Comparison of ENCODE assay signal across 28 cellular contexts in genomic region chr17:38620551-38621277, GRCh38. TPM values are rescaled to one million over a fixed set of nuclear protein-coding genes. Genes with fewer than 3 reads are reported as not detected.
A peak's percentile ranks its signal among the peaks of the same experiment; 100 is the strongest.
DNase-seq lines count a peak whose midpoint lies in the region; ATAC-seq, FAIRE-seq and TF ChIP-seq lines count a peak whose summit lies in the region.
"Had no signal": no experiment of that assay in that cellular context is flagged by ENCODE, and none has a peak within 500 bp of the region (broad histone marks: within the 10 kb centered on the region; RNA-seq: fewer than 3 reads in every experiment).

No MANE protein-coding gene starts in this region.

- H4K20me1 ChIP-seq in GM23338 (replicated peaks; ENCODE audit: insufficient read depth), result no peaks in the 10 kb centered on the region
- H4K20me1 ChIP-seq: BLaER1 had no signal

- no peaks in the 10 kb centered on the region for H3K9me2 ChIP-seq in GM23338 (ENCODE audit: insufficient read depth)
- H3K9me2 ChIP-seq: SK-N-SH had no signal

- H3K27me3 Mint-ChIP-seq in GM23338 (ENCODE audit: insufficient read depth, low read depth, poor library complexity), result peaks cover 14% of the 10 kb centered on the region

- 77% methylated on average over 12 of the region's 12 CpGs for WGBS in suprapubic skin

- no peak for TF ChIP-seq POLR2A in suprapubic skin (IDR thresholded peaks at IDR 0.05)

- H3K9ac ChIP-seq in kidney (ENCODE audit: low read length in 2 of 2), result no peak overlapping the region
- H3K9ac ChIP-seq: BLaER1, SK-N-SH had no signal

- no peak overlapping the region; the same call in 1 of the 2 replicates for H3K4me2 ChIP-seq in GM23338
- H3K4me2 ChIP-seq: BLaER1, PC-9, SK-N-SH had no signal

- no peak overlapping the region for H3K27ac ChIP-seq in GM23338 (ENCODE audit: low read depth)
- no peak overlapping the region for H3K27ac ChIP-seq in kidney (ENCODE audit: low read depth in 2 of 2, low read length in 2 of 2)
- H3K27ac ChIP-seq in suprapubic skin, result no peak overlapping the region
- H3K27ac ChIP-seq: BLaER1, PC-9, RWPE1 had no signal

- H3K27ac Mint-ChIP-seq in GM23338, result no peak overlapping the region
- H3K27ac Mint-ChIP-seq: CD4-positive, alpha-beta T cell had no signal

- H3K36me3 Mint-ChIP-seq in GM23338 (ENCODE audit: low read depth), result no peaks in the 10 kb centered on the region

- no peak for ATAC-seq in GM23338

- no peaks in the 10 kb centered on the region for H3K79me2 ChIP-seq in GM23338 (replicated peaks; ENCODE audit: insufficient read depth)

- H3K4me3 ChIP-seq in GM23338 (no peak overlapping the region), kidney (ENCODE audit: low read length in 2 of 2) (no peak overlapping the region), suprapubic skin (no peak overlapping the region)
- H3K4me3 ChIP-seq: BLaER1, PC-9 had no signal

- no peak overlapping the region; the same call in 2 of the 3 replicates for H3K4me3 Mint-ChIP-seq in GM23338
- H3K4me3 Mint-ChIP-seq: CD4-positive, alpha-beta T cell had no signal

- DNase-seq in D341Med (ENCODE audit: low spot score), result peak; percentile 20
- DNase-seq in GM23338 (ENCODE audit: low spot score), result no peak
- peak; percentile 31 for DNase-seq in kidney
- peak; percentile 32 to 35 for DNase-seq in suprapubic skin (ENCODE audit: low spot score in 2 of 2)
- no peak for DNase-seq in activated CD4-positive, alpha-beta T cell treated with anti-CD3 and anti-CD28 coated beads, Interleukin-2, amount 50 U/mL, for 1 hour
- DNase-seq in stimulated activated CD4-positive, alpha-beta T cell treated with anti-CD3 and anti-CD28 coated beads, Interleukin-4, amount 100 ng/mL, for 4 hours, result no peak
- DNase-seq in RCC 7860 (ENCODE audit: low spot score), result no peak
- DNase-seq: COR-L47, DMS 273 treated with DMSO at 0.1 percent for 48 hours, DMS79 treated with DMSO at 0.1 percent for 48 hours, GOT3, MM.1S, NCI-H1092, NCI-H1436, NCI-H187 treated with DMSO at 0.1 percent for 48 hours, NCI-H2107, NCI-H2227 treated with DMSO at 0.1 percent for 48 hours, NCI-H510A treated with DMSO at 0.1 percent for 48 hours, NCI-H748 treated with DMSO at 0.1 percent for 48 hours, PC-9, SHP77 treated with DMSO at 0.1 percent for 48 hours, SK-N-SH had no signal

- H3K4me1 ChIP-seq in GM23338 (ENCODE audit: insufficient read depth), result peaks cover 10% of the 10 kb centered on the region; the same call in 1 of the 2 replicates
- H3K4me1 ChIP-seq in kidney (ENCODE audit: control insufficient read depth in 1 of 2, insufficient read depth in 1 of 2, low read depth in 1 of 2, low read length in 2 of 2), result no peaks in the 10 kb centered on the region
- no peaks in the 10 kb centered on the region for H3K4me1 ChIP-seq in suprapubic skin

- H3K27me3 ChIP-seq in GM23338 (ENCODE audit: insufficient read depth) (no peaks in the 10 kb centered on the region), suprapubic skin (peaks cover 28% of the 10 kb centered on the region)
- H3K27me3 ChIP-seq: BLaER1 had no signal

- H3K4me1 Mint-ChIP-seq in GM23338, result peaks cover 28% of the 10 kb centered on the region

- H3K9me3 ChIP-seq in kidney (ENCODE audit: control insufficient read depth in 1 of 2, low read length in 2 of 2), result no peaks in the 10 kb centered on the region
- H3K9me3 ChIP-seq in suprapubic skin, result no peaks in the 10 kb centered on the region
- H3K9me3 ChIP-seq: SK-N-SH had no signal

- no peaks in the 10 kb centered on the region for H3F3A ChIP-seq in GM23338 (replicated peaks; ENCODE audit: low read depth)

- intact Hi-C loops in kidney (cut with DNase I), result no loop called here

- H3K36me3 ChIP-seq in GM23338 (ENCODE audit: insufficient read depth) (no peaks in the 10 kb centered on the region), kidney (ENCODE audit: control insufficient read depth in 1 of 2, insufficient read depth in 2 of 2, low read length in 2 of 2) (no peaks in the 10 kb centered on the region), suprapubic skin (no peaks in the 10 kb centered on the region)
- H3K36me3 ChIP-seq: BLaER1 had no signal

- FAIRE-seq in kidney (lab: Jason Lieb, UNC), result no peak
- no peak for FAIRE-seq in RCC 7860 (lab: Jason Lieb, UNC)
- FAIRE-seq: GM12892, GM18507 had no signal

- H3K9me3 Mint-ChIP-seq in GM23338, result no peaks in the 10 kb centered on the region; the same call in 2 of the 3 replicates
- H3K9me3 Mint-ChIP-seq: CD4-positive, alpha-beta T cell had no signal

- H2AFZ ChIP-seq in GM23338, result 0 out of 2 replicates have a peak overlapping the region, but pooled peaks have one; percentile 59
- H2AFZ ChIP-seq: PC-9 had no signal

- no peak for TF ChIP-seq EP300 in suprapubic skin (IDR thresholded peaks at IDR 0.05)

- TF ChIP-seq CTCF in GM23338 (conservative IDR thresholded peaks at IDR 0.05; ENCODE audit: low read depth in 2 of 2) (no peak), kidney (IDR thresholded peaks at IDR 0.05; ENCODE audit: borderline replicate concordance, extremely low read depth, insufficient read depth) (no peak), suprapubic skin (IDR thresholded peaks at IDR 0.05) (no peak)

TF ChIP-seq in GM23338, 12 proteins besides CTCF, POLR2A, EP300 and RAD21:
- no peak for TF ChIP-seq POLR2AphosphoS5 (IDR thresholded peaks at IDR 0.05; ENCODE audit: low read depth)
- no peak for TF ChIP-seq ZNF114 (CRISPR knock-in tag; IDR thresholded peaks at IDR 0.05)

RNA-seq across cellular contexts. Expression of gene SRCIN1, which starts 15.0 kb away (rescaled TPM):
- total RNA-seq in GM23338 (2014; rRNA removed; shearing (Covaris generic)), result 1.3 and 2.2 TPM in 2 replicates
- polyA plus RNA-seq in GM23338 (2016; fragmentation: Nextera tagmentation; extraction: Ambion mirVana), result 0.87 TPM in 2 replicates
- total RNA-seq in kidney, result 6.1 TPM
- polyA plus RNA-seq in kidney (ENCODE audit: insufficient read depth, low read depth, low replicate concordance), result 0.34 TPM
- total RNA-seq in suprapubic skin, result 10 to 100 TPM; 11.0 to 36.5 (median 17.4) TPM
- total RNA-seq: LHCN-M2 had no signal

RNA-seq across cellular contexts. Expression of gene EPOP, which starts 54.0 kb away (rescaled TPM):
- total RNA-seq in GM23338 (2014; rRNA removed; shearing (Covaris generic)), result 1.7 and 2.4 TPM in 2 replicates
- 0.42 and 0.82 TPM in 2 replicates for polyA plus RNA-seq in GM23338 (2016; fragmentation: Nextera tagmentation; extraction: Ambion mirVana)
- total RNA-seq in kidney, result 1.3 TPM
- polyA plus RNA-seq in kidney (ENCODE audit: insufficient read depth, low read depth, low replicate concordance), result 0.49 TPM
- total RNA-seq in suprapubic skin, result 1 to 10 TPM in 3 of 4 donors, under 1 TPM in 1; 0.80 to 6.1 (median 3.2) TPM

Comparison
In these comparisons a context has a peak if more than half of its experiments do, and no peak if none do; other contexts are left out.
1. DNase-seq: peak in D341Med (single experiment), kidney (single experiment) and suprapubic skin (2 of 2); none in GM23338 (single experiment), activated CD4-positive, alpha-beta T cell treated with anti-CD3 and anti-CD28 coated beads, Interleukin-2, amount 50 U/mL, for 1 hour (single experiment), stimulated activated CD4-positive, alpha-beta T cell treated with anti-CD3 and anti-CD28 coated beads, Interleukin-4, amount 100 ng/mL, for 4 hours (0 of 2) and RCC 7860 (single experiment).